1 cellular context compared by ENCODE assay signal in the genomic region with DNA sequence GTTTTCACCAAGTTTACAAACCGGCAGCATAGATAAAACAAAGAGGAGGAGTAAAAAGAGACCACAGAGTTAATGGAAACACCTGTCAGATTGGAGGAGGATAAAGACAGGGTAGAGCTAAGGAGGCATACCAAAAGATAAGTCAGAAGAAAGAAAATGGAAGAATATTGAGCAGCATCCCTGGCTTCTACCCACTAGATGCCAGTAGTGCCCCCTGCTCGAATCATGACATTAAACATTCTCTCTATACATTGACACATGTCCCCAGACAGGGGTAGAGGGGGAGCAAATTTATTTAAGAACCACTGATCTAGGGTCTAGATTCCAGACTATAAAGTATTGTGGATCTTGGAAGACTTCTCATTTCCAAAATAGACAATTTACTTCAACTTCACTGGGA.
TF ChIP-seq lines count a peak whose summit lies in the region.

No MANE protein-coding gene starts in this region.

TF ChIP-seq in IMR-90, 13 proteins besides CTCF, POLR2A, EP300 and RAD21 (continued from another document):
- TF ChIP-seq MAZ (IDR thresholded peaks at IDR 0.05; ENCODE audit: borderline replicate concordance, low read depth, low read length) (no peak), SMC3 (IDR thresholded peaks at IDR 0.05; ENCODE audit: low read depth, low read length) (peak; percentile 24; the same call in 1 of the 2 replicates), MXI1 (IDR thresholded peaks at IDR 0.05; ENCODE audit: borderline replicate concordance, low read depth, low read length) (no peak)
- TF ChIP-seq, protein P1, sequence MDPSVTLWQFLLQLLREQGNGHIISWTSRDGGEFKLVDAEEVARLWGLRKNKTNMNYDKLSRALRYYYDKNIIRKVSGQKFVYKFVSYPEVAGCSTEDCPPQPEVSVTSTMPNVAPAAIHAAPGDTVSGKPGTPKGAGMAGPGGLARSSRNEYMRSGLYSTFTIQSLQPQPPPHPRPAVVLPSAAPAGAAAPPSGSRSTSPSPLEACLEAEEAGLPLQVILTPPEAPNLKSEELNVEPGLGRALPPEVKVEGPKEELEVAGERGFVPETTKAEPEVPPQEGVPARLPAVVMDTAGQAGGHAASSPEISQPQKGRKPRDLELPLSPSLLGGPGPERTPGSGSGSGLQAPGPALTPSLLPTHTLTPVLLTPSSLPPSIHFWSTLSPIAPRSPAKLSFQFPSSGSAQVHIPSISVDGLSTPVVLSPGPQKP (IDR thresholded peaks at IDR 0.05; ENCODE audit: borderline replicate concordance, low read depth, low read length): no peak
